In genomic region chr6:37354526-37355384, GRCh38 we compare ENCODE assay signal across 8 cellular contexts. TPM values are rescaled to one million over a fixed set of nuclear protein-coding genes. Genes with fewer than 3 reads are reported as not detected.
DNase-seq lines count a peak whose midpoint lies in the region; ATAC-seq, FAIRE-seq and TF ChIP-seq lines count a peak whose summit lies in the region.

No MANE protein-coding gene starts in this region.

- 3% methylated on average over 42 of the region's 44 CpGs for WGBS in HepG2 (ENCODE audit: low lambda C conversion rate)

- TF ChIP-seq RAD21 in HepG2 (CRISPR knock-in tag; IDR thresholded peaks at IDR 0.05) = no peak

- H4K20me1 ChIP-seq in HepG2 (ENCODE audit: insufficient read depth, low read length) = peaks cover 4% of the 10 kb centered on the region; the same call in 1 of the 2 replicates

- no peak for TF ChIP-seq CTCF in HepG2 (CRISPR knock-in tag; IDR thresholded peaks at IDR 0.05)

- TF ChIP-seq EP300 in HepG2 (IDR thresholded peaks at IDR 0.05; ENCODE audit: low read depth in 2 of 2, low read length in 2 of 2) (no peak), HepG2 (CRISPR knock-in tag; IDR thresholded peaks at IDR 0.05; ENCODE audit: borderline replicate concordance) (no peak)

- intact Hi-C loops in HepG2 (cut with micrococcal nuclease; ENCODE audit: unreplicated experiment) = loop anchor here (2.0 kb wide), 1 partner anchor 16 kb away; no protein-coding TSS in a partner anchor

- TF ChIP-seq POLR2A in HepG2 (IDR thresholded peaks at IDR 0.05; ENCODE audit: insufficient read depth in 1 of 2, low read depth in 2 of 2, low read length in 2 of 2) = no peak

- H3K27me3 ChIP-seq in ACC112 (ENCODE audit: insufficient read depth, low read length) (no peaks in the 10 kb centered on the region), HepG2 (ENCODE audit: control insufficient read depth in 1 of 2, insufficient read depth in 2 of 2, low read length in 2 of 2) (no peaks in the 10 kb centered on the region)

- H3K27ac ChIP-seq in ACC112 (ENCODE audit: low read depth, low read length) (no peak overlapping the region), HepG2 (ENCODE audit: extremely low read length, insufficient read depth, low read length) (peak overlapping the region; percentile 41)

- in situ Hi-C loops in HepG2 (cut with HindIII; ENCODE audit: extremely low pct_ligation_motif_present, low pct_unique_long_range_greater_than_20kb) = no loop called here

- no TSS peak for BruUV-seq in HepG2 (replicated peaks; lab: Mats Ljungman, UMichigan)

- H3K79me2 ChIP-seq in ACC112 (ENCODE audit: control insufficient read depth, insufficient read depth, low read length, unreplicated experiment) (peaks cover 54% of the 10 kb centered on the region), HepG2 (ENCODE audit: insufficient read depth, low read length) (peaks cover 38% of the 10 kb centered on the region)

- H2AFZ ChIP-seq in ACC112 (ENCODE audit: low read length, unreplicated experiment) = peak overlapping the region; percentile 62
- no peak overlapping the region for H2AFZ ChIP-seq in HepG2 (ENCODE audit: low read length)

- POLR2A ChIA-PET in HepG2 (lab: Yijun Ruan, JAX) = interaction anchor here (1.0 to 2.1 kb wide), 4 partner anchors 11 to 29 kb away, joined by 3 to 13 read pairs (median 4); no protein-coding TSS in a partner anchor

- H3K4me3 ChIP-seq in ACC112 (ENCODE audit: low read depth, low read length) = peak overlapping the region; percentile 83
- peak overlapping the region; percentile 91 to 98 (median 96) for H3K4me3 ChIP-seq in HepG2 (replicated peaks in 1 of 3; ENCODE audit: insufficient read depth in 1 of 3, low read depth in 2 of 3, low read length in 3 of 3)

- no peaks in the 10 kb centered on the region for H3K9me3 ChIP-seq in HepG2 (ENCODE audit: low read length)

- peak; percentile 63 for ATAC-seq in HepG2

- no peaks in the 10 kb centered on the region for H3K36me3 ChIP-seq in ACC112 (ENCODE audit: insufficient read depth, low read length)
- peaks cover 0 to under 1% of the 10 kb centered on the region in 2 experiments; a peak in 1 of 5 replicates for H3K36me3 ChIP-seq in HepG2 (replicated peaks in 1 of 2; ENCODE audit: control insufficient read depth in 1 of 2, insufficient read depth in 2 of 2, low read length in 2 of 2)

- CTCF ChIA-PET in HepG2 (lab: Yijun Ruan, JAX; ENCODE audit: low intra/inter-chr PET ratio, low total read pairs) = no interaction called here

- H3K9ac ChIP-seq in HepG2 (ENCODE audit: insufficient read depth, low read depth, low read length) = peak overlapping the region; percentile 80

- peak; percentile 47 for FAIRE-seq in GM19239 (lab: Jason Lieb, UNC)
- peak; percentile 48 for FAIRE-seq in HepG2 (lab: Jason Lieb, UNC)

- peaks cover 7% of the 10 kb centered on the region for H3K4me1 ChIP-seq in ACC112 (ENCODE audit: control insufficient read depth, insufficient read depth, low read length, unreplicated experiment)
- H3K4me1 ChIP-seq in HepG2 (ENCODE audit: insufficient read depth, low read length) = peaks cover 48% of the 10 kb centered on the region

- H3K4me2 ChIP-seq in HepG2 (ENCODE audit: low read depth, low read length) = peak overlapping the region; percentile 82

- peak; percentile 17 for DNase-seq in GM19239 (ENCODE audit: insufficient read length, low spot score)
- peak; percentile 15 for DNase-seq in SK-N-DZ (ENCODE audit: low spot score)
- peak; percentile 29 for DNase-seq in cerebellum (ENCODE audit: low spot score)
- DNase-seq in HepG2 (ENCODE audit: low spot score) = no peak
- DNase-seq in stimulated activated CD4-positive, alpha-beta T cell treated with anti-CD3 and anti-CD28 coated beads, Interleukin-4, amount 100 ng/mL, for 48 hours (ENCODE audit: low read depth in 2 of 2) = peak; percentile 10 to 12
- no peak for DNase-seq in NCI-H2196 treated with DMSO at 0.1 percent for 48 hours (lab: John Stamatoyannopoulos, UW; ENCODE audit: unreplicated experiment)
- DNase-seq in NCI-H446 (lab: John Stamatoyannopoulos, UW) = no peak

TF ChIP-seq in HepG2, 621 proteins besides CTCF, POLR2A, EP300 and RAD21 (continues in another document):
- TF ChIP-seq IRX3 (CRISPR knock-in tag; IDR thresholded peaks at IDR 0.05; ENCODE audit: borderline replicate concordance, low read depth) (0 out of 2 replicates have a peak, but pooled peaks have one; percentile 62), ZNF441 (CRISPR knock-in tag; IDR thresholded peaks at IDR 0.05; ENCODE audit: borderline replicate concordance) (peak; percentile 55; the same call in 1 of the 2 replicates), MIXL1 (CRISPR knock-in tag; IDR thresholded peaks at IDR 0.05) (no peak), MBNL3 (CRISPR knock-in tag; conservative IDR thresholded peaks at IDR 0.05) (no peak), ZFX (CRISPR knock-in tag; IDR thresholded peaks at IDR 0.05; ENCODE audit: low read depth) (peak; percentile 84), NFYB (CRISPR knock-in tag; IDR thresholded peaks at IDR 0.05) (0 out of 2 replicates have a peak, but pooled peaks have one; percentile 22), ZNF160 (CRISPR knock-in tag; IDR thresholded peaks at IDR 0.05) (no peak), ZNF740 (CRISPR knock-in tag; IDR thresholded peaks at IDR 0.05) (peak; percentile 34; the same call in 1 of the 2 replicates), NCOA2 (CRISPR knock-in tag; IDR thresholded peaks at IDR 0.05) (no peak), SMC3 (IDR thresholded peaks at IDR 0.05; ENCODE audit: low read length) (no peak), DR1 (CRISPR knock-in tag; IDR thresholded peaks at IDR 0.05) (no peak), ARID2 (CRISPR knock-in tag; IDR thresholded peaks at IDR 0.05; ENCODE audit: borderline replicate concordance) (0 out of 2 replicates have a peak, but pooled peaks have one; percentile 6), GABPA (IDR thresholded peaks at IDR 0.05; ENCODE audit: low read depth, low read length) (no peak), GABPA (CRISPR knock-in tag; IDR thresholded peaks at IDR 0.05; ENCODE audit: low read depth) (no peak), FOXO1 (CRISPR knock-in tag; IDR thresholded peaks at IDR 0.05) (0 out of 2 replicates have a peak, but pooled peaks have one; percentile 17), ZBTB20 (CRISPR knock-in tag; IDR thresholded peaks at IDR 0.05; ENCODE audit: borderline replicate concordance, low read depth) (no peak), ZXDC (CRISPR knock-in tag; IDR thresholded peaks at IDR 0.05) (0 out of 2 replicates have a peak, but pooled peaks have one; percentile 20)

RNA-seq across cellular contexts. Expression of gene RNF8, which starts 1.0 kb away (rescaled TPM):
- 31.7 and 33.7 TPM in 2 replicates for polyA plus RNA-seq in SK-N-DZ (2014; cell fraction: cytosol; rRNA removed)
- 22.5 and 24.1 TPM in 2 replicates for polyA plus RNA-seq in SK-N-DZ (2014; cell fraction: nucleus; rRNA removed)
- total RNA-seq in cerebellum = 17.7 TPM
- 47.6 and 65.7 TPM in 2 replicates for total RNA-seq in HepG2 (2016; rRNA removed; fragmentation: Illumina TruSeq; extraction: Trizol)
- total RNA-seq in HepG2 (2016; cell fraction: cytosol; rRNA removed; fragmentation: Illumina TruSeq; extraction: Trizol; ENCODE audit: low read depth) = 16.8 and 18.5 TPM in 2 replicates
- 50.2 and 62.5 TPM in 2 replicates for total RNA-seq in HepG2 (2016; cell fraction: insoluble cytoplasmic fraction; rRNA removed; fragmentation: Illumina TruSeq; extraction: Trizol)
- total RNA-seq in HepG2 (2016; cell fraction: membrane; rRNA removed; fragmentation: Illumina TruSeq; extraction: Trizol) = 49.0 and 52.6 TPM in 2 replicates
- 23.5 and 26.1 TPM in 2 replicates for total RNA-seq in HepG2 (2016; cell fraction: nucleus; rRNA removed; fragmentation: Illumina TruSeq; extraction: Trizol)
- 18.1 and 21.8 TPM in 2 replicates for polyA plus RNA-seq in HepG2 (2011; rRNA removed)
- polyA plus RNA-seq in HepG2 (2011; cell fraction: cytosol; rRNA removed) = 14.6 and 17.3 TPM in 2 replicates
- polyA plus RNA-seq in HepG2 (2011; cell fraction: nucleus; rRNA removed) = 9.4 and 14.3 TPM in 2 replicates
- polyA plus RNA-seq in HepG2 (2012) = 24.3 and 28.0 TPM in 2 replicates
- 17.6 and 20.1 TPM in 2 replicates for polyA plus RNA-seq in HepG2 (2016; cell fraction: cytosol; fragmentation: Illumina TruSeq; extraction: Trizol; ENCODE audit: low read depth)
- 63.7 and 63.8 TPM in 2 replicates for polyA plus RNA-seq in HepG2 (2016; cell fraction: insoluble cytoplasmic fraction; fragmentation: Illumina TruSeq; extraction: Trizol; ENCODE audit: low read depth)
- 35.4 and 37.9 TPM in 2 replicates for polyA plus RNA-seq in HepG2 (2016; cell fraction: membrane; fragmentation: Illumina TruSeq; extraction: Trizol; ENCODE audit: low read depth)
- 31.4 and 32.1 TPM in 2 replicates for polyA plus RNA-seq in HepG2 (2016; cell fraction: nucleus; fragmentation: Illumina TruSeq; extraction: Trizol; ENCODE audit: insufficient read depth, low read depth)
- polyA minus RNA-seq in HepG2 (2011; rRNA and poly(A)+ RNA removed; ENCODE audit: low replicate concordance) = 3.9 and 9.7 TPM in 2 replicates
- 11.1 and 11.7 TPM in 2 replicates for polyA minus RNA-seq in HepG2 (2011; cell fraction: cytosol; rRNA and poly(A)+ RNA removed)
- polyA minus RNA-seq in HepG2 (2011; cell fraction: nucleus; rRNA and poly(A)+ RNA removed) = 15.8 and 22.9 TPM in 2 replicates

Comparison
In these comparisons a context has a peak if more than half of its experiments do, and no peak if none do; other contexts are left out.
1. DNase-seq: peak in GM19239 (single experiment), SK-N-DZ (single experiment), cerebellum (single experiment) and stimulated activated CD4-positive, alpha-beta T cell treated with anti-CD3 and anti-CD28 coated beads, Interleukin-4, amount 100 ng/mL, for 48 hours (2 of 2); none in HepG2 (single experiment), NCI-H2196 treated with DMSO at 0.1 percent for 48 hours (single experiment) and NCI-H446 (0 of 2).